ENCODE assay signal across 8 cellular contexts in genomic region chr2:159921752-159922404, GRCh38. TPM values are rescaled to one million over a fixed set of nuclear protein-coding genes. Genes with fewer than 3 reads are reported as not detected.
A peak's percentile ranks its signal among the peaks of the same experiment; 100 is the strongest.
DNase-seq lines count a peak whose midpoint lies in the region; ATAC-seq and TF ChIP-seq lines count a peak whose summit lies in the region.

No MANE protein-coding gene starts in this region.

- peak; percentile 76 for TF ChIP-seq CTCF in fibroblast of mammary gland (conservative IDR thresholded peaks at IDR 0.05; ENCODE audit: control insufficient read depth, insufficient read depth, low read depth, low read length)
- TF ChIP-seq CTCF in neutrophil (IDR thresholded peaks at IDR 0.05): peak; percentile 83
- TF ChIP-seq CTCF in tibial nerve (IDR thresholded peaks at IDR 0.05): peak; percentile 48 to 68 (median 53)

- no peak for TF ChIP-seq EP300 in tibial nerve (IDR thresholded peaks at IDR 0.05)

- no peaks in the 10 kb centered on the region for H3K27me3 ChIP-seq in neutrophil
- H3K27me3 ChIP-seq in tibial nerve: no peaks in the 10 kb centered on the region

- no peak for TF ChIP-seq POLR2A in tibial nerve (IDR thresholded peaks at IDR 0.05)

- WGBS in tibial nerve, 2 donors: 14 to 19% methylated on average over 15 to 16 of the region's 17 CpGs

- peak; percentile 82 for ATAC-seq in HG02870 (IDR thresholded peaks at IDR 0.05; ENCODE audit: unreplicated experiment)

- H3K4me1 ChIP-seq in neutrophil (ENCODE audit: control insufficient read depth in 1 of 2, insufficient read depth in 1 of 2, low read depth in 1 of 2, low read length in 1 of 2) (peaks cover 4 to 6% of the 10 kb centered on the region in 2 experiments), tibial nerve (peaks cover 0 to 9% (median 2%) of the 10 kb centered on the region in 4 donors)

- no peak overlapping the region for H3K4me3 ChIP-seq in fibroblast of mammary gland (ENCODE audit: control insufficient read depth, low read depth, low read length)
- peak overlapping the region in 1 of 2 experiments; percentile 8 for H3K4me3 ChIP-seq in neutrophil (ENCODE audit: low read depth in 1 of 2, low read length in 1 of 2)
- H3K4me3 ChIP-seq in tibial nerve: no peak overlapping the region

- H3K9me3 ChIP-seq in neutrophil: no peaks in the 10 kb centered on the region
- no peaks in the 10 kb centered on the region for H3K9me3 ChIP-seq in tibial nerve

- H3K36me3 ChIP-seq in neutrophil (no peaks in the 10 kb centered on the region), tibial nerve (no peaks in the 10 kb centered on the region)

- DNase-seq in SIG-M5 treated with dmso at 0.1 percent for 504 hours (lab: John Stamatoyannopoulos, UW; ENCODE audit: unreplicated experiment) (peak; percentile 73), SIG-M5 (lab: John Stamatoyannopoulos, UW) (no peak), NCI-H748 (lab: John Stamatoyannopoulos, UW; ENCODE audit: unreplicated experiment) (peak; percentile 76), activated T-cell treated with anti-CD3 and anti-CD28 coated beads for 24 hours (ENCODE audit: low read depth) (peak; percentile 73), fibroblast of mammary gland (ENCODE audit: low read depth) (peak; percentile 74), tibial nerve (ENCODE audit: low spot score in 2 of 2) (peak; percentile 49 to 59)

- H3K27ac ChIP-seq in neutrophil (no peak overlapping the region), tibial nerve (no peak overlapping the region)

RNA-seq across cellular contexts. Expression of gene LY75, which starts 17.3 kb away (rescaled TPM):
- total RNA-seq in tibial nerve: 1 to 10 TPM; 1.3 to 5.7 (median 2.8) TPM
